ENCODE assay signal across 9 cellular contexts in the genomic region with DNA sequence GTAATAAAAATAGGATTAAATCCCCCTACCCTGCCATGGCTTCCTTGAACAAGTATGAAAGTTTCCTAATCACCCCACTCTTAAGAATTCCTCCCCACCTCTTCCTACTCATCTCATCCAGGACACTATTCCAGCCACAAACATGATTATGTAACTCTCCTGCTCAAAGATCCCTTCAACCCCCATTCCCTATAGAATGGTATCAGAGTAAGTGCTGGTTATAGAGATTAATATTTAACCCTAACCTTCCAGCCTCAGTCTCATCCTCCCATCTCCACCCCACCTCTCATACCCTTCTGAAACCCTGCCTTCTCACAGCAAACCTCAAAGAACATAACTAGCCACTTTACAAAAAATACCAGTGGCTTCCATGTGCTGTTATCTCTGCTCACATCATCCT.
DNase-seq lines count a peak whose midpoint lies in the region; ATAC-seq, FAIRE-seq and TF ChIP-seq lines count a peak whose summit lies in the region.
"Had no signal": no experiment of that assay in that cellular context is flagged by ENCODE, and none has a peak within 500 bp of the region (broad histone marks: within the 10 kb centered on the region; RNA-seq: fewer than 3 reads in every experiment).

No MANE protein-coding gene starts in this region.

- no peak overlapping the region for H3K4me3 Mint-ChIP-seq in activated T-cell treated with anti-CD3 and anti-CD28 coated beads, Interleukin-2, amount 50 U/mL, for 24 hours

- TF ChIP-seq CTCF in uterus (IDR thresholded peaks at IDR 0.05) = no peak

- no peak overlapping the region for H3K4me3 ChIP-seq in uterus
- H3K4me3 ChIP-seq: skin epidermis had no signal

- H3K36me3 ChIP-seq in uterus = no peaks in the 10 kb centered on the region

- peaks cover 21% of the 10 kb centered on the region for H3K4me1 Mint-ChIP-seq in activated T-cell treated with anti-CD3 and anti-CD28 coated beads, Interleukin-2, amount 50 U/mL, for 24 hours (ENCODE audit: low read depth)

- H3K27me3 Mint-ChIP-seq in activated T-cell treated with anti-CD3 and anti-CD28 coated beads, Interleukin-2, amount 50 U/mL, for 24 hours = no peaks in the 10 kb centered on the region

- peak overlapping the region; percentile 45 to 75 for H3K27ac ChIP-seq in uterus

- H3K4me1 ChIP-seq in uterus = peaks cover 7 to 8% of the 10 kb centered on the region in 2 donors

- peak; percentile 46 for FAIRE-seq in RCC 7860 (lab: Jason Lieb, UNC)

- ATAC-seq in left colon (peak; percentile 74), GM21723 (IDR thresholded peaks at IDR 0.05; ENCODE audit: unreplicated experiment) (no peak)

- H3K9me3 Mint-ChIP-seq in activated T-cell treated with anti-CD3 and anti-CD28 coated beads, Interleukin-2, amount 50 U/mL, for 24 hours = no peaks in the 10 kb centered on the region

- H3K9me3 ChIP-seq in uterus = no peaks in the 10 kb centered on the region

- peaks cover 12% of the 10 kb centered on the region for H3K36me3 Mint-ChIP-seq in activated T-cell treated with anti-CD3 and anti-CD28 coated beads, Interleukin-2, amount 50 U/mL, for 24 hours (ENCODE audit: low read depth)

- no peak for DNase-seq in activated T-cell treated with anti-CD3 and anti-CD28 coated beads, Interleukin-2, amount 50 U/mL, for 24 hours
- DNase-seq in activated T-cell treated with anti-CD3 and anti-CD28 coated beads for 4 hours (no peak), RCC 7860 (ENCODE audit: low spot score) (peak; percentile 36), left colon (no peak), uterus (no peak), NCI-H2171 (lab: John Stamatoyannopoulos, UW) (no peak), GM19240 (ENCODE audit: insufficient read length, low spot score) (no peak)

- no peak for TF ChIP-seq POLR2A in uterus (IDR thresholded peaks at IDR 0.05)

- intact Hi-C loops in left colon (cut with DNase I, micrococcal nuclease) (no loop called here), uterus (cut with DNase I; ENCODE audit: low total_unique reads) (no loop called here)

- H3K27ac Mint-ChIP-seq in activated T-cell treated with anti-CD3 and anti-CD28 coated beads, Interleukin-2, amount 50 U/mL, for 24 hours = peak overlapping the region; percentile 13

- H3K27me3 ChIP-seq in uterus = no peaks in the 10 kb centered on the region
